In genomic region chr12:104494137-104494815, GRCh38 we compare ENCODE assay signal across 8 cellular contexts. TPM values are rescaled to one million over a fixed set of nuclear protein-coding genes. Genes with fewer than 3 reads are reported as not detected.
DNase-seq lines count a peak whose midpoint lies in the region; ATAC-seq and TF ChIP-seq lines count a peak whose summit lies in the region.

No MANE protein-coding gene starts in this region.

- H4K20me1 ChIP-seq in neural progenitor cell (ENCODE audit: low read depth) (peaks cover 11% of the 10 kb centered on the region), H9 (ENCODE audit: control insufficient read depth, insufficient read depth, insufficient read length) (no peaks in the 10 kb centered on the region)

- peaks cover 21% of the 10 kb centered on the region for H3K36me3 Mint-ChIP-seq in activated naive CD8-positive, alpha-beta T cell treated with anti-CD3 and anti-CD28 coated beads for 36 hours
- peaks cover 7% of the 10 kb centered on the region for H3K36me3 Mint-ChIP-seq in neural progenitor cell
- H3K36me3 Mint-ChIP-seq in H9 (ENCODE audit: insufficient read depth in 1 of 3, low read depth in 3 of 3) = no peaks in the 10 kb centered on the region; a peak in 1 of 7 replicates

- no peak overlapping the region for H3K56ac ChIP-seq in H9 (ENCODE audit: insufficient read length, low read depth, low read length)

- no peak overlapping the region for H3K4me2 ChIP-seq in neural progenitor cell
- H3K4me2 ChIP-seq in H9 (ENCODE audit: insufficient read depth, insufficient read length, low read length) = no peak overlapping the region

- no peak overlapping the region for H3T11ph ChIP-seq in H9 (ENCODE audit: low read length)

- no peak overlapping the region for H4K8ac ChIP-seq in H9 (replicated peaks; ENCODE audit: insufficient read length, low read depth, low read length)

- peak overlapping the region; percentile 68 for H3K27ac Mint-ChIP-seq in activated naive CD8-positive, alpha-beta T cell treated with anti-CD3 and anti-CD28 coated beads for 36 hours
- H3K27ac Mint-ChIP-seq in neural progenitor cell (peak overlapping the region; percentile 31), H9 (peak overlapping the region in 1 of 3 experiments; percentile 23; a peak in 2 of 7 replicates)

- no peaks in the 10 kb centered on the region for H3F3A ChIP-seq in neural progenitor cell (ENCODE audit: low read depth)

- peak overlapping the region; percentile 19 for H3K4me3 Mint-ChIP-seq in activated naive CD8-positive, alpha-beta T cell treated with anti-CD3 and anti-CD28 coated beads for 36 hours
- H3K4me3 Mint-ChIP-seq in neural progenitor cell (no peak overlapping the region), H9 (no peak overlapping the region)

- H3K4ac ChIP-seq in H9 (ENCODE audit: low read depth, low read length) = no peak overlapping the region

- H2AFZ ChIP-seq in neural progenitor cell (replicated peaks) (no peak overlapping the region), H9 (ENCODE audit: low read length) (no peak overlapping the region)

- no peak overlapping the region for H2BK120ac ChIP-seq in H9 (ENCODE audit: low read depth, low read length, poor library complexity, severe bottlenecking)

- no peak overlapping the region for H2BK15ac ChIP-seq in H9 (ENCODE audit: low read depth, low read length)

- TF ChIP-seq CTCF in NB4 (IDR thresholded peaks at IDR 0.05; ENCODE audit: low read depth, low read length) = no peak
- no peak for TF ChIP-seq CTCF in neural progenitor cell (IDR thresholded peaks at IDR 0.05)
- TF ChIP-seq CTCF in H9 (conservative IDR thresholded peaks at IDR 0.05) = no peak

- H4K5ac ChIP-seq in H9 (ENCODE audit: insufficient read length, low read depth, low read length) = no peak overlapping the region

- H4K91ac ChIP-seq in H9 (ENCODE audit: insufficient read length, low read depth, low read length) = no peak overlapping the region

- no peak overlapping the region for H2AK5ac ChIP-seq in H9 (ENCODE audit: insufficient read length, low read length)

- H3K9me3 ChIP-seq in neural progenitor cell (ENCODE audit: low read depth) (no peaks in the 10 kb centered on the region), H9 (ENCODE audit: control insufficient read depth, low read depth, low read length) (no peaks in the 10 kb centered on the region)

- H2BK5ac ChIP-seq in H9 (ENCODE audit: insufficient read length, low read length) = no peak overlapping the region

- DNase-seq in NB4 (ENCODE audit: low read depth) = peak; percentile 58
- DNase-seq in activated naive CD8-positive, alpha-beta T cell treated with anti-CD3 and anti-CD28 coated beads for 36 hours = peak; percentile 74
- no peak for DNase-seq in neural progenitor cell (ENCODE audit: low spot score)
- DNase-seq in H9 = no peak
- DNase-seq in EL = no peak
- DNase-seq in NCI-H2227 treated with DMSO at 0.1 percent for 48 hours (lab: John Stamatoyannopoulos, UW) = no peak
- no peak for DNase-seq in NCI-H2171 treated with DMSO at 0.1 percent for 48 hours (lab: John Stamatoyannopoulos, UW)

- no peak overlapping the region for H3K9ac ChIP-seq in neural progenitor cell
- no peak overlapping the region for H3K9ac ChIP-seq in H9 (ENCODE audit: extremely low read depth, insufficient read length, low read length)

- TF ChIP-seq POLR2A in NB4 (IDR thresholded peaks at IDR 0.05; ENCODE audit: extremely low read depth, insufficient read length) = no peak

- H3K14ac ChIP-seq in H9 (ENCODE audit: insufficient read depth, low read length) = no peak overlapping the region

- no CpG with 5 or more reads among the region's 13 CpGs for WGBS in H9 (ENCODE audit: extremely low coverage, insufficient read length, low lambda C conversion rate)

- H3K23ac ChIP-seq in H9 (ENCODE audit: insufficient read length, low read depth, low read length) = no peak overlapping the region

- peak; percentile 34 for ATAC-seq in GM18861 (IDR thresholded peaks at IDR 0.05; ENCODE audit: unreplicated experiment)

- H3K27ac ChIP-seq in neural progenitor cell (no peak overlapping the region), H9 (ENCODE audit: insufficient read length, low read depth, low read length) (no peak overlapping the region)

- H3K23me2 ChIP-seq in H9 (ENCODE audit: insufficient read length, low read depth, low read length, poor library complexity, severe bottlenecking) = no peaks in the 10 kb centered on the region

- no peaks in the 10 kb centered on the region for H3K9me3 Mint-ChIP-seq in activated naive CD8-positive, alpha-beta T cell treated with anti-CD3 and anti-CD28 coated beads for 36 hours
- no peaks in the 10 kb centered on the region for H3K9me3 Mint-ChIP-seq in neural progenitor cell
- no peaks in the 10 kb centered on the region for H3K9me3 Mint-ChIP-seq in H9

- peaks cover 71% of the 10 kb centered on the region for H3K4me1 Mint-ChIP-seq in activated naive CD8-positive, alpha-beta T cell treated with anti-CD3 and anti-CD28 coated beads for 36 hours
- H3K4me1 Mint-ChIP-seq in neural progenitor cell (peaks cover 41% of the 10 kb centered on the region), H9 (peaks cover 2 to 8% of the 10 kb centered on the region in 2 experiments)

- peaks cover 8% of the 10 kb centered on the region for H3K79me2 ChIP-seq in neural progenitor cell (ENCODE audit: low read depth)
- H3K79me2 ChIP-seq in H9 (ENCODE audit: insufficient read depth, low read length) = 0 out of 2 replicates have a peak, but pooled peaks cover 2% of the 10 kb centered on the region

- H3K27me3 ChIP-seq in neural progenitor cell (no peaks in the 10 kb centered on the region), H9 (ENCODE audit: insufficient read depth, low read length) (no peaks in the 10 kb centered on the region)

- H2BK12ac ChIP-seq in H9 (ENCODE audit: insufficient read length, low read depth, low read length) = no peak overlapping the region

- H3K4me3 ChIP-seq in NB4 (ENCODE audit: low read depth, low read length) (no peak overlapping the region), neural progenitor cell (no peak overlapping the region)

- no peak overlapping the region for H3K18ac ChIP-seq in H9 (ENCODE audit: insufficient read length, low read depth, low read length)

- H3K4me1 ChIP-seq in neural progenitor cell (peaks cover 5% of the 10 kb centered on the region), H9 (ENCODE audit: insufficient read depth, low read length) (no peaks in the 10 kb centered on the region)

- H3K79me1 ChIP-seq in H9 (ENCODE audit: insufficient read depth, low read depth, low read length, poor library complexity, severe bottlenecking) = no peaks in the 10 kb centered on the region

- H2BK20ac ChIP-seq in H9 (ENCODE audit: low read depth, low read length, poor library complexity, severe bottlenecking) = no peak overlapping the region

- H3K27me3 Mint-ChIP-seq in activated naive CD8-positive, alpha-beta T cell treated with anti-CD3 and anti-CD28 coated beads for 36 hours = no peaks in the 10 kb centered on the region
- peaks cover 2% of the 10 kb centered on the region for H3K27me3 Mint-ChIP-seq in neural progenitor cell (ENCODE audit: insufficient read depth, low read depth)
- H3K27me3 Mint-ChIP-seq in H9 (ENCODE audit: low read depth) = no peaks in the 10 kb centered on the region; the same call in 1 of the 2 replicates

- no peaks in the 10 kb centered on the region for H3K36me3 ChIP-seq in neural progenitor cell

RNA-seq across cellular contexts. Expression of gene CHST11, which starts 37.5 kb away (rescaled TPM):
- total RNA-seq in activated naive CD8-positive, alpha-beta T cell treated with anti-CD3 and anti-CD28 coated beads for 36 hours = 10 to 100 TPM; 19.1 to 21.9 TPM
- total RNA-seq in neural progenitor cell (ENCODE audit: low replicate concordance) = 7.7 and 10.2 TPM in 2 replicates
- total RNA-seq in H9 (2021) = 6.7 and 7.9 TPM in 2 replicates

Comparison
In these comparisons a context has a peak if more than half of its experiments do, and no peak if none do; other contexts are left out.
1. DNase-seq: peak in NB4 (single experiment) and activated naive CD8-positive, alpha-beta T cell treated with anti-CD3 and anti-CD28 coated beads for 36 hours (single experiment); none in neural progenitor cell (single experiment), H9 (single experiment), EL (single experiment), NCI-H2227 treated with DMSO at 0.1 percent for 48 hours (single experiment) and NCI-H2171 treated with DMSO at 0.1 percent for 48 hours (single experiment).